In genomic region chr3:136869282-136869681, GRCh38 we compare ENCODE assay signal across 1 cellular context.
TF ChIP-seq lines count a peak whose summit lies in the region.

No MANE protein-coding gene starts in this region.

TF ChIP-seq in K562, 482 proteins besides CTCF, POLR2A, EP300 and RAD21:
- TF ChIP-seq ELF4 (CRISPR knock-in tag; IDR thresholded peaks at IDR 0.05), result no peak
- TF ChIP-seq, protein P1, sequence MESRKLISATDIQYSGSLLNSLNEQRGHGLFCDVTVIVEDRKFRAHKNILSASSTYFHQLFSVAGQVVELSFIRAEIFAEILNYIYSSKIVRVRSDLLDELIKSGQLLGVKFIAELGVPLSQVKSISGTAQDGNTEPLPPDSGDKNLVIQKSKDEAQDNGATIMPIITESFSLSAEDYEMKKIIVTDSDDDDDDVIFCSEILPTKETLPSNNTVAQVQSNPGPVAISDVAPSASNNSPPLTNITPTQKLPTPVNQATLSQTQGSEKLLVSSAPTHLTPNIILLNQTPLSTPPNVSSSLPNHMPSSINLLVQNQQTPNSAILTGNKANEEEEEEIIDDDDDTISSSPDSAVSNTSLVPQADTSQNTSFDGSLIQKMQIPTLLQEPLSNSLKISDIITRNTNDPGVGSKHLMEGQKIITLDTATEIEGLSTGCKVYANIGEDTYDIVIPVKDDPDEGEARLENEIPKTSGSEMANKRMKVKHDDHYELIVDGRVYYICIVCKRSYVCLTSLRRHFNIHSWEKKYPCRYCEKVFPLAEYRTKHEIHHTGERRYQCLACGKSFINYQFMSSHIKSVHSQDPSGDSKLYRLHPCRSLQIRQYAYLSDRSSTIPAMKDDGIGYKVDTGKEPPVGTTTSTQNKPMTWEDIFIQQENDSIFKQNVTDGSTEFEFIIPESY (CRISPR knock-in tag; IDR thresholded peaks at IDR 0.05), result peak; percentile 69
